In genomic region chr1:41622859-41623732, GRCh38 we compare ENCODE assay signal across 8 cellular contexts.
DNase-seq lines count a peak whose midpoint lies in the region; ATAC-seq, FAIRE-seq and TF ChIP-seq lines count a peak whose summit lies in the region.

No MANE protein-coding gene starts in this region.

- peak; percentile 34; the same call in 1 of the 2 replicates for TF ChIP-seq POLR2A in GM12891 (IDR thresholded peaks at IDR 0.05; ENCODE audit: low read depth, low read length)

- H3K4me2 ChIP-seq in hepatocyte = no peak overlapping the region

- H2AFZ ChIP-seq in hepatocyte = no peak overlapping the region

- H3K4me1 ChIP-seq in hepatocyte (ENCODE audit: insufficient read depth) = peaks cover 15% of the 10 kb centered on the region
- no peaks in the 10 kb centered on the region for H3K4me1 ChIP-seq in BE2C

- H3K4me3 ChIP-seq in hepatocyte (no peak overlapping the region), BE2C (ENCODE audit: low read depth, low read length) (no peak overlapping the region)

- H3K9me3 ChIP-seq in hepatocyte (ENCODE audit: low read depth) (no peaks in the 10 kb centered on the region), BE2C (no peaks in the 10 kb centered on the region)

- TF ChIP-seq CTCF in hepatocyte (IDR thresholded peaks at IDR 0.05; ENCODE audit: poor library complexity) (no peak), BE2C (IDR thresholded peaks at IDR 0.05; ENCODE audit: low read depth, low read length) (no peak)

- H3K27me3 ChIP-seq in hepatocyte (no peaks in the 10 kb centered on the region), BE2C (no peaks in the 10 kb centered on the region)

- no peak for FAIRE-seq in GM12891 (lab: Jason Lieb, UNC)

- peak; percentile 48 for DNase-seq in GM12891 (ENCODE audit: insufficient read length, low spot score)
- DNase-seq in hepatocyte (ENCODE audit: low spot score) = no peak
- no peak for DNase-seq in GM03348 (ENCODE audit: low spot score)
- no peak for DNase-seq in BE2C
- DNase-seq in NCI-H510A treated with DMSO at 0.1 percent for 48 hours (lab: John Stamatoyannopoulos, UW) = no peak
- DNase-seq in NCI-H2196 (lab: John Stamatoyannopoulos, UW; ENCODE audit: unreplicated experiment) = no peak

- H3K27ac ChIP-seq in hepatocyte = peak overlapping the region; percentile 7

- H3K9me2 ChIP-seq in hepatocyte (replicated peaks; ENCODE audit: insufficient read depth) = no peaks in the 10 kb centered on the region

- H3K36me3 ChIP-seq in hepatocyte (replicated peaks; ENCODE audit: insufficient read depth, low read depth) (no peaks in the 10 kb centered on the region), BE2C (no peaks in the 10 kb centered on the region)

- 70% methylated on average over 8 of the region's 8 CpGs for WGBS in hepatocyte (ENCODE audit: low lambda C conversion rate, missing lambda C conversion rate)

- no peaks in the 10 kb centered on the region for H4K20me1 ChIP-seq in hepatocyte (ENCODE audit: insufficient read depth, poor library complexity, severe bottlenecking)

- H3K79me2 ChIP-seq in hepatocyte = no peaks in the 10 kb centered on the region

- ATAC-seq in GM21526 (IDR thresholded peaks at IDR 0.05; ENCODE audit: low FRiP score, unreplicated experiment) = peak; percentile 70
- peak; percentile 72 for ATAC-seq in HG03571 (IDR thresholded peaks at IDR 0.05; ENCODE audit: unreplicated experiment)

TF ChIP-seq in GM12891, 5 proteins besides CTCF, POLR2A, EP300 and RAD21:
- TF ChIP-seq TAF1 (IDR thresholded peaks at IDR 0.05; ENCODE audit: low read depth, low read length) (no peak), POU2F2 (IDR thresholded peaks at IDR 0.05; ENCODE audit: low read depth, low read length) (peak; percentile 80), PAX5 (IDR thresholded peaks at IDR 0.05; ENCODE audit: insufficient read depth, low read length, severe bottlenecking) (no peak), SPI1 (IDR thresholded peaks at IDR 0.05; ENCODE audit: low read depth, low read length) (peak; percentile 67)
TF ChIP-seq in GM12891: peak in this region for 2.
